ENCODE assay signal across 8 cellular contexts in the genomic region with DNA sequence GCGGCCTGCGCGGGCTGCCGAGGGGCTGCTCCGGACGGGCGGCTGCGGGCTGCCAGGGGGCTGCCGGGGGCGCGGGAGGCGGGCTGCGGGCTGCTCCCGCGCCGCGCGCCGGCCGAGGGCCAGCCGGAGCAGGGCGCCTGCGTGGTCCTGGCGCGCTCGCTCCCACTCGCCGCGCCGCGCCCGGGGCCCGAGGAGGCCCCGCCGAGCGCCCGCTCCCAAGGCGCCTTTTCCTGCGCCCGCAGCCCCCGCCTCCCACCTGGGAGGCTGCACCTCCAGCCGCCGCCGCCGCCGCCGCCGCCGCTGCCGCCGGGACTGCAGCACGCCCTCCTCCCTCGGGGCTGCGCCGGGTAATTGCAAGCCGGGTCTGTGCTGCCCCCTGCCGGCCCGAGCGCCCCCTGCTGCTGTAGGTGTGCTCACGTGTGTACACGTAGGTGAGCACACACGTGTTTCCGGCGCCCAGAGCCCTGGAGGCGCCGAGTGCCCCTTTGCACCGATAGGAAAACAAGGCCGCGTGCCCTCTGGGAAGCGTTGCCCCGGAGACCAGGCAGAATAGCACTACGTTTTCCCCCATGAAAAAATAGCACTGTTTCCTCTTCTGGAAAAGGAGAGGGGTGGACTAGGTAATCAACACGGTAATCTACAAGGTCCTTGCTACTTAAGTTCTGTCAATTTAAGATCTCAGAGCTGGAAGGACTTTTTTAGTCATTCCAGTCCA. TPM values are rescaled to one million over a fixed set of nuclear protein-coding genes. Genes with fewer than 3 reads are reported as not detected.
DNase-seq lines count a peak whose midpoint lies in the region; ATAC-seq and TF ChIP-seq lines count a peak whose summit lies in the region.

A gene (minus strand): TSS at position 326 of the 715 bp plus-strand sequence. CDS start 613 bp downstream, outside the sequence.

- no peaks in the 10 kb centered on the region for H3K9me3 ChIP-seq in Panc1 (ENCODE audit: control insufficient read depth, insufficient read depth, low read depth, low read length)

- H3K4me1 ChIP-seq in Panc1 (ENCODE audit: control insufficient read depth, insufficient read depth, low read length): peaks cover 22% of the 10 kb centered on the region

- peaks cover 4 to 5% of the 10 kb centered on the region in 2 donors for H3K4me1 Mint-ChIP-seq in natural killer cell treated with Interleukin-12 subunit alpha and Interleukin-12 subunit beta and Interleukin-15 and Interleukin-18, amount 100 ng/mL, for 72 hours (ENCODE audit: low read depth in 2 of 2)

- DNase-seq in DMS153 treated with DMSO at 0.1 percent for 48 hours (lab: John Stamatoyannopoulos, UW; ENCODE audit: unreplicated experiment) (peak; percentile 91), Panc1 (ENCODE audit: low read depth, low spot score) (peak; percentile 48), fibroblast of peridontal ligament (ENCODE audit: extremely low read depth) (peak; percentile 58)
- peak; percentile 87 for DNase-seq in Jurkat, Clone E6-1 (ENCODE audit: low read depth, low spot score)
- peak; percentile 73 to 75 for DNase-seq in activated T-helper 1 cell treated with anti-CD3 and anti-CD28 coated beads, Interleukin-2, amount 50 U/mL, for 16 hours (ENCODE audit: low read depth in 1 of 2, low spot score in 1 of 2)
- peak; percentile 81 for DNase-seq in natural killer cell treated with Interleukin-12 subunit alpha and Interleukin-12 subunit beta and Interleukin-15 and Interleukin-18, amount 100 ng/mL, for 72 hours (ENCODE audit: low spot score)
- DNase-seq in stimulated activated naive CD4-positive, alpha-beta T cell (lab: John Stamatoyannopoulos, UW): peak; percentile 72 to 84 (median 76)

- POLR2A ChIA-PET in Panc1 (lab: Charles Lee): no interaction called here

- ATAC-seq in GM21717 (IDR thresholded peaks at IDR 0.05; ENCODE audit: unreplicated experiment) (peak; percentile 99), Panc1 (peak; percentile 83)
- ATAC-seq in natural killer cell treated with Interleukin-12 subunit alpha and Interleukin-12 subunit beta and Interleukin-15 and Interleukin-18, amount 100 ng/mL, for 72 hours: peak; percentile 88 to 90

- in situ Hi-C loops in Panc1 (cut with HindIII; ENCODE audit: low pct_unique_long_range_greater_than_20kb, low sequenced_read_pairs): no loop called here

- CTCF ChIA-PET in Panc1 (lab: Charles Lee): interaction anchor here (0.7 kb wide), 1 partner anchor 17 kb away, joined by 3 read pairs; no protein-coding TSS in a partner anchor

- no peaks in the 10 kb centered on the region for H3K36me3 Mint-ChIP-seq in natural killer cell treated with Interleukin-12 subunit alpha and Interleukin-12 subunit beta and Interleukin-15 and Interleukin-18, amount 100 ng/mL, for 72 hours

- H3K27ac Mint-ChIP-seq in natural killer cell treated with Interleukin-12 subunit alpha and Interleukin-12 subunit beta and Interleukin-15 and Interleukin-18, amount 100 ng/mL, for 72 hours: no peak within 1 kb of the TSS

- no peaks in the 10 kb centered on the region for H3K36me3 ChIP-seq in Panc1 (ENCODE audit: control insufficient read depth, insufficient read depth, low read length)

- H3K27me3 ChIP-seq in Panc1 (ENCODE audit: control insufficient read depth, insufficient read depth, low read length): no peaks in the 10 kb centered on the region

- peak; percentile 90 for TF ChIP-seq CTCF in Panc1 (IDR thresholded peaks at IDR 0.05)

- BruUV-seq in Panc1 (replicated peaks; lab: Mats Ljungman, UMichigan): no TSS peak

- intact Hi-C loops in Panc1 (cut with micrococcal nuclease; ENCODE audit: unreplicated experiment): loop anchor here (5.0 kb wide), 2 partner anchors 129 to 309 kb away; a partner anchor contains a TSS

- peak within 1 kb of the TSS; percentile 83 for H3K4me3 Mint-ChIP-seq in natural killer cell treated with Interleukin-12 subunit alpha and Interleukin-12 subunit beta and Interleukin-15 and Interleukin-18, amount 100 ng/mL, for 72 hours

- peak within 1 kb of the TSS; percentile 27 for H3K4me3 ChIP-seq in Jurkat, Clone E6-1 (ENCODE audit: low read length)
- H3K4me3 ChIP-seq in Panc1 (ENCODE audit: low read depth in 2 of 2, low read length in 2 of 2): peak within 1 kb of the TSS; percentile 53 to 61

- H3K27ac ChIP-seq in Panc1 (ENCODE audit: low read length): peak within 1 kb of the TSS; percentile 90

- peaks cover 48 to 62% of the 10 kb centered on the region in 2 donors for H3K27me3 Mint-ChIP-seq in natural killer cell treated with Interleukin-12 subunit alpha and Interleukin-12 subunit beta and Interleukin-15 and Interleukin-18, amount 100 ng/mL, for 72 hours

- H3K9me3 Mint-ChIP-seq in natural killer cell treated with Interleukin-12 subunit alpha and Interleukin-12 subunit beta and Interleukin-15 and Interleukin-18, amount 100 ng/mL, for 72 hours: no peaks in the 10 kb centered on the region

RNA-seq across cellular contexts. Expression of the gene that starts here (rescaled TPM):
- polyA plus RNA-seq in Jurkat, Clone E6-1 (2012; ENCODE audit: insufficient read depth, insufficient read length): 5.9 TPM
- total RNA-seq in Panc1 (2021; ENCODE audit: unreplicated experiment): 27.8 TPM
- 20.2 TPM for polyA plus RNA-seq in Panc1 (2012; ENCODE audit: insufficient read length)
- under 1 TPM in 1 of 2 donors, not detected in 1; 0.14 TPM for total RNA-seq in natural killer cell treated with Interleukin-12 subunit alpha and Interleukin-12 subunit beta and Interleukin-15 and Interleukin-18, amount 100 ng/mL, for 72 hours

Comparison
In these comparisons a context has a peak if more than half of its experiments do, and no peak if none do; other contexts are left out.
1. Peak in every context shown above with its lines: DNase-seq, ATAC-seq, H3K4me3 ChIP-seq and H3K27ac ChIP-seq.
2. RNA of the gene that starts here (total RNA-seq): 27.8 TPM in Panc1 (single experiment); 0.14 TPM in natural killer cell treated with Interleukin-12 subunit alpha and Interleukin-12 subunit beta and Interleukin-15 and Interleukin-18, amount 100 ng/mL, for 72 hours; every median in the first group is over 10 times any median in the second.
3. Peak in DNase-seq and ATAC-seq in natural killer cell treated with Interleukin-12 subunit alpha and Interleukin-12 subunit beta and Interleukin-15 and Interleukin-18, amount 100 ng/mL, for 72 hours; RNA of the gene not detected or under 1 TPM.